In genomic region chr11:65558785-65559509, GRCh38 we compare ENCODE assay signal across 8 cellular contexts. TPM values are rescaled to one million over a fixed set of nuclear protein-coding genes. Genes with fewer than 3 reads are reported as not detected.
DNase-seq lines count a peak whose midpoint lies in the region; ATAC-seq and TF ChIP-seq lines count a peak whose summit lies in the region.

No MANE protein-coding gene starts in this region.

- H3K79me2 ChIP-seq in HCT116 (ENCODE audit: insufficient read depth, low read length), result peaks cover 28% of the 10 kb centered on the region

- H3K4me2 ChIP-seq in HCT116 (ENCODE audit: low read length), result peak overlapping the region; percentile 96

- H3K9me3 Mint-ChIP-seq in activated T-helper 17 cell treated with anti-CD3 and anti-CD28 coated beads, Interleukin-2, amount 50 U/mL, for 72 hours, result no peaks in the 10 kb centered on the region

- H3K27ac ChIP-seq in HCT116 (ENCODE audit: low read depth, low read length), result peak overlapping the region; percentile 99
- H3K27ac ChIP-seq in heart right ventricle, result peak overlapping the region; percentile 84 to 99 (median 94)

- DNase-seq in HCT116 (ENCODE audit: low read depth, low spot score) (no peak), heart right ventricle (peak; percentile 75 to 77), sciatic nerve (ENCODE audit: low spot score) (peak; percentile 84), GM19240 (ENCODE audit: insufficient read length, low spot score) (no peak), amniotic stem cell (lab: John Stamatoyannopoulos, UW) (no peak)

- intact Hi-C loops in HCT116 (cut with micrococcal nuclease), result no loop called here
- intact Hi-C loops in heart right ventricle (cut with DNase I), result loop anchor here in 2 of 10 donors (1.0 kb wide), 1 partner anchor 19 kb away; no protein-coding TSS in a partner anchor
- intact Hi-C loops in sciatic nerve (cut with DNase I), result no loop called here

- peaks cover 11% of the 10 kb centered on the region for H3K36me3 Mint-ChIP-seq in activated T-helper 17 cell treated with anti-CD3 and anti-CD28 coated beads, Interleukin-2, amount 50 U/mL, for 72 hours (ENCODE audit: low read depth)

- no peak for TF ChIP-seq RAD21 in HCT116 (IDR thresholded peaks at IDR 0.05; ENCODE audit: low read depth)

- H3K36me3 ChIP-seq in HCT116 (ENCODE audit: control insufficient read depth in 1 of 2, insufficient read depth in 2 of 2, low read length in 2 of 2) (no peaks in the 10 kb centered on the region), heart right ventricle (peaks cover 0 to 2% (median 0%) of the 10 kb centered on the region in 9 donors)

- ATAC-seq in HCT116 (peak; percentile 8), heart right ventricle (peak; percentile 43 to 76 (median 70)), sciatic nerve (peak; percentile 65), HG02981 (IDR thresholded peaks at IDR 0.05; ENCODE audit: unreplicated experiment) (no peak), esophagus mucosa (no peak)
- no peak for ATAC-seq in activated T-helper 17 cell treated with anti-CD3 and anti-CD28 coated beads, Interleukin-2, amount 50 U/mL, for 72 hours (replicated peaks)

- peak overlapping the region; percentile 82 for H3K4me3 Mint-ChIP-seq in activated T-helper 17 cell treated with anti-CD3 and anti-CD28 coated beads, Interleukin-2, amount 50 U/mL, for 72 hours

- no peaks in the 10 kb centered on the region for H3K27me3 Mint-ChIP-seq in activated T-helper 17 cell treated with anti-CD3 and anti-CD28 coated beads, Interleukin-2, amount 50 U/mL, for 72 hours

- H3K4me3 ChIP-seq in HCT116 (replicated peaks in 1 of 2; ENCODE audit: low read depth in 1 of 2, low read length in 2 of 2) (peak overlapping the region; percentile 64 to 68), heart right ventricle (peak overlapping the region; percentile 35 to 76 (median 64))

- RAD21 ChIA-PET in HCT116 (lab: Charles Lee; ENCODE audit: low non-redundant PET in 1 of 2, low total read pairs in 2 of 2, uncharacterized antibody in 2 of 2, unreplicated experiment in 2 of 2), result interaction anchor here in 1 of 2 experiments (2.1 to 2.2 kb wide), 2 partner anchors 13 to 18 kb away, joined by 6 to 9 read pairs; partner anchors contain the start of gene FAM89B

- POLR2A ChIA-PET in HCT116 (lab: Charles Lee), result interaction anchor here (0.7 to 2.7 kb wide), 8 partner anchors 11 to 136 kb away, joined by 3 to 17 read pairs (median 4); partner anchors contain the start of genes FAM89B, MALAT1, NEAT1 and ZNRD2

- H4K20me1 ChIP-seq in HCT116 (ENCODE audit: insufficient read depth), result no peaks in the 10 kb centered on the region

- peaks cover 46% of the 10 kb centered on the region for H3K4me1 Mint-ChIP-seq in activated T-helper 17 cell treated with anti-CD3 and anti-CD28 coated beads, Interleukin-2, amount 50 U/mL, for 72 hours

- no peak overlapping the region for H2AFZ ChIP-seq in HCT116 (ENCODE audit: low read depth, low read length, poor library complexity, severe bottlenecking)

- H3K9me2 ChIP-seq in HCT116 (ENCODE audit: insufficient read depth), result no peaks in the 10 kb centered on the region

- CTCF ChIA-PET in HCT116 (lab: Charles Lee), result interaction anchor here (1.0 to 2.2 kb wide), 4 partner anchors 11 to 301 kb away, joined by 3 to 14 read pairs (median 5); partner anchors contain the start of genes MUS81 and ZNRD2

- peak overlapping the region; percentile 83 for H3K9ac ChIP-seq in HCT116 (ENCODE audit: low read length)

- H3K4me1 ChIP-seq in HCT116 (ENCODE audit: control insufficient read depth in 1 of 2, insufficient read depth in 2 of 2, low read length in 2 of 2) (peaks cover 84 to 94% of the 10 kb centered on the region in 2 experiments), heart right ventricle (peaks cover 38 to 72% (median 57%) of the 10 kb centered on the region in 9 donors)

- no peaks in the 10 kb centered on the region for H3K9me3 ChIP-seq in HCT116 (ENCODE audit: control insufficient read depth in 1 of 2, insufficient read depth in 1 of 2, low read depth in 1 of 2, low read length in 2 of 2)
- no peaks in the 10 kb centered on the region for H3K9me3 ChIP-seq in heart right ventricle

- TSS peak; percentile 61 for BruUV-seq in HCT116 (replicated peaks; lab: Mats Ljungman, UMichigan)

- H3K27ac Mint-ChIP-seq in activated T-helper 17 cell treated with anti-CD3 and anti-CD28 coated beads, Interleukin-2, amount 50 U/mL, for 72 hours, result peak overlapping the region; percentile 21

- TF ChIP-seq POLR2A in HCT116 (IDR thresholded peaks at IDR 0.05; ENCODE audit: borderline replicate concordance, extremely low read depth, insufficient read depth, insufficient read length), result no peak

- H3K27me3 ChIP-seq in HCT116 (ENCODE audit: insufficient read depth, low read length), result no peaks in the 10 kb centered on the region
- peaks cover 0 to 9% (median 0%) of the 10 kb centered on the region in 7 donors for H3K27me3 ChIP-seq in heart right ventricle

- TF ChIP-seq CTCF in HCT116 (IDR thresholded peaks at IDR 0.05 in 2 of 3, conservative IDR thresholded peaks at IDR 0.05 in 1 of 3; ENCODE audit: borderline replicate concordance in 1 of 3, insufficient read depth in 1 of 3, low read depth in 2 of 3, low read length in 2 of 3), result no peak
- peak in 3 of 9 donors; percentile 26 to 34 (median 32) for TF ChIP-seq CTCF in heart right ventricle (IDR thresholded peaks at IDR 0.05)

- 33 to 34% methylated on average over 19 to 21 of the region's 21 CpGs for WGBS in heart right ventricle, 2 donors

TF ChIP-seq in HCT116, 20 proteins besides CTCF, POLR2A, EP300 and RAD21:
- TF ChIP-seq, protein P1, sequence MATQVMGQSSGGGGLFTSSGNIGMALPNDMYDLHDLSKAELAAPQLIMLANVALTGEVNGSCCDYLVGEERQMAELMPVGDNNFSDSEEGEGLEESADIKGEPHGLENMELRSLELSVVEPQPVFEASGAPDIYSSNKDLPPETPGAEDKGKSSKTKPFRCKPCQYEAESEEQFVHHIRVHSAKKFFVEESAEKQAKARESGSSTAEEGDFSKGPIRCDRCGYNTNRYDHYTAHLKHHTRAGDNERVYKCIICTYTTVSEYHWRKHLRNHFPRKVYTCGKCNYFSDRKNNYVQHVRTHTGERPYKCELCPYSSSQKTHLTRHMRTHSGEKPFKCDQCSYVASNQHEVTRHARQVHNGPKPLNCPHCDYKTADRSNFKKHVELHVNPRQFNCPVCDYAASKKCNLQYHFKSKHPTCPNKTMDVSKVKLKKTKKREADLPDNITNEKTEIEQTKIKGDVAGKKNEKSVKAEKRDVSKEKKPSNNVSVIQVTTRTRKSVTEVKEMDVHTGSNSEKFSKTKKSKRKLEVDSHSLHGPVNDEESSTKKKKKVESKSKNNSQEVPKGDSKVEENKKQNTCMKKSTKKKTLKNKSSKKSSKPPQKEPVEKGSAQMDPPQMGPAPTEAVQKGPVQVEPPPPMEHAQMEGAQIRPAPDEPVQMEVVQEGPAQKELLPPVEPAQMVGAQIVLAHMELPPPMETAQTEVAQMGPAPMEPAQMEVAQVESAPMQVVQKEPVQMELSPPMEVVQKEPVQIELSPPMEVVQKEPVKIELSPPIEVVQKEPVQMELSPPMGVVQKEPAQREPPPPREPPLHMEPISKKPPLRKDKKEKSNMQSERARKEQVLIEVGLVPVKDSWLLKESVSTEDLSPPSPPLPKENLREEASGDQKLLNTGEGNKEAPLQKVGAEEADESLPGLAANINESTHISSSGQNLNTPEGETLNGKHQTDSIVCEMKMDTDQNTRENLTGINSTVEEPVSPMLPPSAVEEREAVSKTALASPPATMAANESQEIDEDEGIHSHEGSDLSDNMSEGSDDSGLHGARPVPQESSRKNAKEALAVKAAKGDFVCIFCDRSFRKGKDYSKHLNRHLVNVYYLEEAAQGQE (IDR thresholded peaks at IDR 0.05; ENCODE audit: low read depth), result no peak
- peak; percentile 21; the same call in 1 of the 2 replicates for TF ChIP-seq ZFX (IDR thresholded peaks at IDR 0.05)

RNA-seq across cellular contexts. Expression of gene LTBP3, which starts 0.8 kb away (rescaled TPM):
- total RNA-seq in HCT116 (2021; ENCODE audit: unreplicated experiment), result 248 TPM
- 238 and 328 TPM in 2 replicates for polyA plus RNA-seq in HCT116 (2012)
- total RNA-seq in activated T-helper 17 cell treated with anti-CD3 and anti-CD28 coated beads, Interleukin-2, amount 50 U/mL, for 72 hours, result 100 to 1,000 TPM in 1 of 2 donors, 10 to 100 TPM in 1; 54.3 to 124 TPM
- total RNA-seq in heart right ventricle, result 10 to 100 TPM; 54.4 to 92.5 (median 72.8) TPM
- 10 to 100 TPM; 42.7 to 79.7 TPM for polyA plus RNA-seq in heart right ventricle
- total RNA-seq in sciatic nerve, result 306 TPM
- total RNA-seq in esophagus mucosa, result 20.9 TPM

RNA-seq across cellular contexts. Expression of gene ZNRD2, which starts 11.3 kb away (rescaled TPM):
- total RNA-seq in HCT116 (2021; ENCODE audit: unreplicated experiment) (66.8 TPM), heart right ventricle (10 to 100 TPM; 23.7 to 44.0 (median 26.3) TPM), sciatic nerve (23.7 TPM), esophagus mucosa (31.8 TPM)
- polyA plus RNA-seq in HCT116 (2012), result 86.9 and 93.0 TPM in 2 replicates
- 10 to 100 TPM; 30.3 to 49.4 TPM for total RNA-seq in activated T-helper 17 cell treated with anti-CD3 and anti-CD28 coated beads, Interleukin-2, amount 50 U/mL, for 72 hours
- 10 to 100 TPM; 55.6 to 92.0 TPM for polyA plus RNA-seq in heart right ventricle

RNA-seq across cellular contexts. Expression of gene FAM89B, which starts 13.4 kb away (rescaled TPM):
- 60.0 TPM for total RNA-seq in HCT116 (2021; ENCODE audit: unreplicated experiment)
- polyA plus RNA-seq in HCT116 (2012), result 46.1 and 52.9 TPM in 2 replicates
- total RNA-seq in activated T-helper 17 cell treated with anti-CD3 and anti-CD28 coated beads, Interleukin-2, amount 50 U/mL, for 72 hours, result 10 to 100 TPM; 39.0 to 42.2 TPM
- 10 to 100 TPM; 21.2 to 54.9 (median 29.2) TPM for total RNA-seq in heart right ventricle
- 10 to 100 TPM; 42.0 to 55.7 TPM for polyA plus RNA-seq in heart right ventricle
- 44.1 TPM for total RNA-seq in sciatic nerve
- 25.9 TPM for total RNA-seq in esophagus mucosa

RNA-seq across cellular contexts. Expression of gene EHBP1L1, which starts 16.9 kb away (rescaled TPM):
- total RNA-seq in HCT116 (2021; ENCODE audit: unreplicated experiment) (105 TPM), heart right ventricle (100 to 1,000 TPM in 1 of 10 donors, 10 to 100 TPM in 9; 42.9 to 113 (median 53.9) TPM), sciatic nerve (149 TPM), esophagus mucosa (52.6 TPM)
- 88.5 and 90.6 TPM in 2 replicates for polyA plus RNA-seq in HCT116 (2012)
- 100 to 1,000 TPM; 126 to 167 TPM for total RNA-seq in activated T-helper 17 cell treated with anti-CD3 and anti-CD28 coated beads, Interleukin-2, amount 50 U/mL, for 72 hours
- 10 to 100 TPM; 30.8 to 62.6 TPM for polyA plus RNA-seq in heart right ventricle

RNA-seq across cellular contexts. Expression of gene SCYL1, which starts 34.1 kb away (rescaled TPM):
- total RNA-seq in HCT116 (2021; ENCODE audit: unreplicated experiment) (104 TPM), heart right ventricle (10 to 100 TPM; 47.4 to 66.9 (median 55.6) TPM), sciatic nerve (64.0 TPM), esophagus mucosa (36.7 TPM)
- polyA plus RNA-seq in HCT116 (2012), result 82.4 and 84.4 TPM in 2 replicates
- total RNA-seq in activated T-helper 17 cell treated with anti-CD3 and anti-CD28 coated beads, Interleukin-2, amount 50 U/mL, for 72 hours, result 10 to 100 TPM; 80.4 to 86.8 TPM
- polyA plus RNA-seq in heart right ventricle, result 100 to 1,000 TPM in 1 of 2 donors, 10 to 100 TPM in 1; 90.0 to 130 TPM

Comparison
In these comparisons a context has a peak if more than half of its experiments do, and no peak if none do; other contexts are left out.
1. ATAC-seq: peak in HCT116 (single experiment), heart right ventricle (8 of 8) and sciatic nerve (single experiment); none in activated T-helper 17 cell treated with anti-CD3 and anti-CD28 coated beads, Interleukin-2, amount 50 U/mL, for 72 hours (single experiment), HG02981 (single experiment) and esophagus mucosa (single experiment).
2. DNase-seq: peak in heart right ventricle (2 of 2) and sciatic nerve (single experiment); none in HCT116 (single experiment), GM19240 (single experiment) and amniotic stem cell (single experiment).